1 cellular context compared by ENCODE assay signal in genomic region chr3:140015741-140016140, GRCh38.
TF ChIP-seq lines count a peak whose summit lies in the region.

No MANE protein-coding gene starts in this region.

TF ChIP-seq in K562, 482 proteins besides CTCF, POLR2A, EP300 and RAD21 (continued from another document):
- TF ChIP-seq RERE (CRISPR knock-in tag; IDR thresholded peaks at IDR 0.05; ENCODE audit: borderline replicate concordance) = no peak
- TF ChIP-seq TEAD1 (CRISPR knock-in tag; IDR thresholded peaks at IDR 0.05) = no peak
- TF ChIP-seq ZNF407 (IDR thresholded peaks at IDR 0.05; ENCODE audit: low read depth) = no peak
- no peak for TF ChIP-seq SMAD4 (CRISPR knock-in tag; conservative IDR thresholded peaks at IDR 0.05)
- no peak for TF ChIP-seq TCF15 (CRISPR knock-in tag; IDR thresholded peaks at IDR 0.05)
- TF ChIP-seq ZNF449 (CRISPR knock-in tag; IDR thresholded peaks at IDR 0.05) = no peak
- no peak for TF ChIP-seq SUPT5H (IDR thresholded peaks at IDR 0.05)
- no peak for TF ChIP-seq PHB2 (IDR thresholded peaks at IDR 0.05; ENCODE audit: low read depth)
- no peak for TF ChIP-seq LEF1 (IDR thresholded peaks at IDR 0.05)
